ENCODE assay signal across 9 cellular contexts in genomic region chr1:241998412-241998921, GRCh38. TPM values are rescaled to one million over a fixed set of nuclear protein-coding genes. Genes with fewer than 3 reads are reported as not detected.
A peak's percentile ranks its signal among the peaks of the same experiment; 100 is the strongest.
DNase-seq lines count a peak whose midpoint lies in the region; ATAC-seq, FAIRE-seq and TF ChIP-seq lines count a peak whose summit lies in the region.
"Had no signal": no experiment of that assay in that cellular context is flagged by ENCODE, and none has a peak within 500 bp of the region (broad histone marks: within the 10 kb centered on the region; RNA-seq: fewer than 3 reads in every experiment).

No MANE protein-coding gene starts in this region.

- ATAC-seq in GM21529 (IDR thresholded peaks at IDR 0.05; ENCODE audit: unreplicated experiment) (peak; percentile 91), WTC11 (peak; percentile 89)

- no peak overlapping the region for H3K9ac ChIP-seq in keratinocyte (ENCODE audit: control insufficient read depth, extremely low read depth, insufficient read depth, low read length)

- no peaks in the 10 kb centered on the region for H3K27me3 ChIP-seq in keratinocyte (ENCODE audit: control insufficient read depth, extremely low read depth, insufficient read depth, low read length)

- POLR2A ChIA-PET in WTC11 (lab: Charles Lee): interaction anchor here (0.6 to 0.7 kb wide), 2 partner anchors 14 to 216 kb away, joined by 3 to 5 read pairs; no protein-coding TSS in a partner anchor

- no peaks in the 10 kb centered on the region for H3K9me1 ChIP-seq in keratinocyte (ENCODE audit: control insufficient read depth, extremely low read depth, insufficient read depth, low read length)

- DNase-seq in Caki2 (ENCODE audit: low read depth): peak; percentile 75
- DNase-seq in KBM-7: peak; percentile 68
- peak; percentile 80 for DNase-seq in WTC11 (ENCODE audit: low spot score)
- peak; percentile 84 for DNase-seq in cardiac fibroblast (ENCODE audit: low read depth in 2 of 2)
- peak; percentile 57 for DNase-seq in keratinocyte (ENCODE audit: low read depth, low spot score)
- peak; percentile 69 for DNase-seq in stimulated activated CD4-positive, alpha-beta T cell treated with anti-CD3 and anti-CD28 coated beads, Interleukin-15, amount 100 ng/mL, for 24 hours
- no peak for DNase-seq in NCI-H748 (lab: John Stamatoyannopoulos, UW; ENCODE audit: unreplicated experiment)

- peak overlapping the region; percentile 32 for H3K4me3 ChIP-seq in cardiac fibroblast (replicated peaks in 1 of 2; ENCODE audit: low read depth in 2 of 2, low read length in 2 of 2)
- peak overlapping the region in 1 of 3 experiments; percentile 46 for H3K4me3 ChIP-seq in keratinocyte (ENCODE audit: control insufficient read depth in 2 of 3, extremely low read depth in 1 of 3, insufficient read depth in 2 of 3, low read depth in 1 of 3, low read length in 3 of 3)

- H3K4me2 ChIP-seq in keratinocyte (ENCODE audit: control insufficient read depth, extremely low read depth, insufficient read depth, low read depth, low read length): peak overlapping the region; percentile 69

- H3K27ac ChIP-seq in keratinocyte (ENCODE audit: control insufficient read depth, insufficient read depth, low read length): no peak overlapping the region

- H3K9me3 ChIP-seq in keratinocyte (ENCODE audit: control insufficient read depth, low read depth, low read length): no peaks in the 10 kb centered on the region

- no peaks in the 10 kb centered on the region for H3K79me2 ChIP-seq in keratinocyte (ENCODE audit: control insufficient read depth, insufficient read depth, low read length)

- peaks cover 25% of the 10 kb centered on the region for H3K4me1 Mint-ChIP-seq in WTC11

- no peaks in the 10 kb centered on the region for H3K36me3 ChIP-seq in keratinocyte (ENCODE audit: control insufficient read depth in 2 of 2, extremely low read depth in 1 of 2, insufficient read depth in 2 of 2, low read length in 2 of 2)

- no peak for FAIRE-seq in keratinocyte (lab: Jason Lieb, UNC)
- FAIRE-seq: TTC549 had no signal

- dilution Hi-C loops in keratinocyte (cut with MboI; ENCODE audit: extremely low pct_ligation_motif_present, low sequenced_read_pairs): no loop called here

- peaks cover 5% of the 10 kb centered on the region for H3K27me3 Mint-ChIP-seq in WTC11 (ENCODE audit: low read depth)

- peak overlapping the region; percentile 79 for H2AFZ ChIP-seq in keratinocyte (ENCODE audit: control insufficient read depth, low read length)

- in situ Hi-C loops in Caki2 (cut with HindIII; ENCODE audit: low pct_unique_long_range_greater_than_20kb, low sequenced_read_pairs): no loop called here
- in situ Hi-C loops in KBM-7 (cut with MboI; ENCODE audit: low pct_unique_long_range_greater_than_20kb, low sequenced_read_pairs): no loop called here

- CTCF ChIA-PET in WTC11 (lab: Charles Lee): interaction anchor here (0.5 to 5.0 kb wide), 32 partner anchors 8 to 1703 kb away, joined by 3 to 60 read pairs (median 4); partner anchors contain the start of gene EXO1

- no peak overlapping the region for H3K27ac Mint-ChIP-seq in WTC11

- no peaks in the 10 kb centered on the region for H3K9me3 Mint-ChIP-seq in WTC11

- TF ChIP-seq CTCF in WTC11 (IDR thresholded peaks at IDR 0.05): peak; percentile 64
- peak; percentile 60 for TF ChIP-seq CTCF in cardiac fibroblast (IDR thresholded peaks at IDR 0.05; ENCODE audit: low read depth, low read length)
- peak; percentile 59 to 71 (median 69) for TF ChIP-seq CTCF in keratinocyte (optimal IDR thresholded peaks at IDR 0.05 in 1 of 3, IDR thresholded peaks at IDR 0.05 in 1 of 3, conservative IDR thresholded peaks at IDR 0.05 in 1 of 3; ENCODE audit: extremely low read depth in 1 of 3, insufficient read depth in 2 of 3, low read length in 3 of 3)

- no peaks in the 10 kb centered on the region for H3K4me1 ChIP-seq in keratinocyte (ENCODE audit: control insufficient read depth, extremely low read depth, insufficient read depth, low read length)

- H3K36me3 Mint-ChIP-seq in WTC11: no peaks in the 10 kb centered on the region

- H4K20me1 ChIP-seq in keratinocyte (ENCODE audit: control insufficient read depth, extremely low read depth, insufficient read depth, low read length): no peaks in the 10 kb centered on the region

- H3K4me3 Mint-ChIP-seq in WTC11: peak overlapping the region; percentile 77

TF ChIP-seq in WTC11, 78 proteins besides CTCF, POLR2A, EP300 and RAD21 (continues in another document):
- TF ChIP-seq, protein P1, sequence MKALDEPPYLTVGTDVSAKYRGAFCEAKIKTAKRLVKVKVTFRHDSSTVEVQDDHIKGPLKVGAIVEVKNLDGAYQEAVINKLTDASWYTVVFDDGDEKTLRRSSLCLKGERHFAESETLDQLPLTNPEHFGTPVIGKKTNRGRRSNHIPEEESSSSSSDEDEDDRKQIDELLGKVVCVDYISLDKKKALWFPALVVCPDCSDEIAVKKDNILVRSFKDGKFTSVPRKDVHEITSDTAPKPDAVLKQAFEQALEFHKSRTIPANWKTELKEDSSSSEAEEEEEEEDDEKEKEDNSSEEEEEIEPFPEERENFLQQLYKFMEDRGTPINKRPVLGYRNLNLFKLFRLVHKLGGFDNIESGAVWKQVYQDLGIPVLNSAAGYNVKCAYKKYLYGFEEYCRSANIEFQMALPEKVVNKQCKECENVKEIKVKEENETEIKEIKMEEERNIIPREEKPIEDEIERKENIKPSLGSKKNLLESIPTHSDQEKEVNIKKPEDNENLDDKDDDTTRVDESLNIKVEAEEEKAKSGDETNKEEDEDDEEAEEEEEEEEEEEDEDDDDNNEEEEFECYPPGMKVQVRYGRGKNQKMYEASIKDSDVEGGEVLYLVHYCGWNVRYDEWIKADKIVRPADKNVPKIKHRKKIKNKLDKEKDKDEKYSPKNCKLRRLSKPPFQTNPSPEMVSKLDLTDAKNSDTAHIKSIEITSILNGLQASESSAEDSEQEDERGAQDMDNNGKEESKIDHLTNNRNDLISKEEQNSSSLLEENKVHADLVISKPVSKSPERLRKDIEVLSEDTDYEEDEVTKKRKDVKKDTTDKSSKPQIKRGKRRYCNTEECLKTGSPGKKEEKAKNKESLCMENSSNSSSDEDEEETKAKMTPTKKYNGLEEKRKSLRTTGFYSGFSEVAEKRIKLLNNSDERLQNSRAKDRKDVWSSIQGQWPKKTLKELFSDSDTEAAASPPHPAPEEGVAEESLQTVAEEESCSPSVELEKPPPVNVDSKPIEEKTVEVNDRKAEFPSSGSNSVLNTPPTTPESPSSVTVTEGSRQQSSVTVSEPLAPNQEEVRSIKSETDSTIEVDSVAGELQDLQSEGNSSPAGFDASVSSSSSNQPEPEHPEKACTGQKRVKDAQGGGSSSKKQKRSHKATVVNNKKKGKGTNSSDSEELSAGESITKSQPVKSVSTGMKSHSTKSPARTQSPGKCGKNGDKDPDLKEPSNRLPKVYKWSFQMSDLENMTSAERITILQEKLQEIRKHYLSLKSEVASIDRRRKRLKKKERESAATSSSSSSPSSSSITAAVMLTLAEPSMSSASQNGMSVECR (CRISPR knock-in tag; IDR thresholded peaks at IDR 0.05; ENCODE audit: borderline replicate concordance): no peak
- TF ChIP-seq ATF1 (CRISPR knock-in tag; IDR thresholded peaks at IDR 0.05) (no peak), TCF7 (CRISPR knock-in tag; IDR thresholded peaks at IDR 0.05; ENCODE audit: low read depth) (no peak), HMGXB4 (CRISPR knock-in tag; IDR thresholded peaks at IDR 0.05) (peak; percentile 88), ZNF263 (CRISPR knock-in tag; IDR thresholded peaks at IDR 0.05; ENCODE audit: low read depth) (no peak)

RNA-seq across cellular contexts. Expression of gene MAP1LC3C, which starts 0.4 kb away (rescaled TPM):
- not detected in 2 replicates for total RNA-seq in Caki2 (2014; rRNA removed; shearing (Covaris generic); ENCODE audit: low replicate concordance)
- total RNA-seq in WTC11 (2021): 1.5 to 3.0 TPM (median 2.1 TPM) in 3 replicates
- polyA plus RNA-seq in keratinocyte: not detected in 3 replicates
- not detected for polyA plus RNA-seq in keratinocyte (2011; ENCODE audit: low read depth)
- not detected in 2 replicates for polyA plus RNA-seq in keratinocyte (2011; cell fraction: cytosol; rRNA removed)
- polyA plus RNA-seq in keratinocyte (2011; cell fraction: nucleus; rRNA removed): not detected in 2 replicates
- polyA plus RNA-seq in keratinocyte (2012; ENCODE audit: low replicate concordance): not detected in 2 replicates
- polyA minus RNA-seq in keratinocyte: not detected in 3 replicates
- polyA minus RNA-seq in keratinocyte (2011; cell fraction: cytosol; rRNA and poly(A)+ RNA removed): not detected
- polyA minus RNA-seq in keratinocyte (2011; cell fraction: nucleus; rRNA and poly(A)+ RNA removed): not detected in 2 replicates

RNA-seq across cellular contexts. Expression of gene BECN2, which starts 40.9 kb away (rescaled TPM):
- total RNA-seq in Caki2 (2014; rRNA removed; shearing (Covaris generic); ENCODE audit: low replicate concordance): not detected in 2 replicates
- not detected in 3 replicates for total RNA-seq in WTC11 (2021)
- not detected in 3 replicates for polyA plus RNA-seq in keratinocyte
- polyA plus RNA-seq in keratinocyte (2011; ENCODE audit: low read depth): not detected
- not detected in 2 replicates for polyA plus RNA-seq in keratinocyte (2011; cell fraction: cytosol; rRNA removed)
- not detected in 2 replicates for polyA plus RNA-seq in keratinocyte (2011; cell fraction: nucleus; rRNA removed)
- not detected in 2 replicates for polyA plus RNA-seq in keratinocyte (2012; ENCODE audit: low replicate concordance)
- polyA minus RNA-seq in keratinocyte: not detected in 3 replicates
- polyA minus RNA-seq in keratinocyte (2011; cell fraction: cytosol; rRNA and poly(A)+ RNA removed): not detected
- polyA minus RNA-seq in keratinocyte (2011; cell fraction: nucleus; rRNA and poly(A)+ RNA removed): not detected in 2 replicates
